In genomic region chr22:31630331-31631329, GRCh38 we compare ENCODE assay signal across 8 cellular contexts. TPM values are rescaled to one million over a fixed set of nuclear protein-coding genes. Genes with fewer than 3 reads are reported as not detected.
A peak's percentile ranks its signal among the peaks of the same experiment; 100 is the strongest.
DNase-seq lines count a peak whose midpoint lies in the region; TF ChIP-seq lines count a peak whose summit lies in the region.

No MANE protein-coding gene starts in this region.

- peak overlapping the region; percentile 59 to 87 (median 64) for H3K4me3 ChIP-seq in skin epidermis

- H3K36me3 Mint-ChIP-seq in MCF 10A (ENCODE audit: insufficient read depth, unreplicated experiment): peaks cover 57% of the 10 kb centered on the region

- H3K9me3 Mint-ChIP-seq in MCF 10A (ENCODE audit: unreplicated experiment): no peaks in the 10 kb centered on the region

- H3K27ac Mint-ChIP-seq in MCF 10A (ENCODE audit: low read depth, unreplicated experiment): no peak overlapping the region

- TF ChIP-seq CTCF in VCaP (conservative IDR thresholded peaks at IDR 0.05) (no peak), MCF 10A (IDR thresholded peaks at IDR 0.05; ENCODE audit: unreplicated experiment) (no peak)

- BruUV-seq in MCF 10A (replicated peaks; lab: Mats Ljungman, UMichigan): no TSS peak

- POLR2A ChIA-PET in HEK293T (lab: Yijun Ruan, JAX) (interaction anchor here (0.8 to 1.9 kb wide), 8 partner anchors 10 to 141 kb away, joined by 3 to 14 read pairs (median 4); partner anchors contain the start of genes EIF4ENIF1 and PISD), MCF 10A (lab: Yijun Ruan, JAX) (interaction anchor here (0.6 to 4.2 kb wide), 10 partner anchors 12 to 313 kb away, joined by 3 to 32 read pairs (median 6); partner anchors contain the start of gene PISD)

- CTCF ChIA-PET in HEK293T (lab: Yijun Ruan, JAX) (interaction anchor here (0.6 to 1.7 kb wide), 3 partner anchors 28 to 340 kb away, joined by 3 to 7 read pairs (median 3); no protein-coding TSS in a partner anchor), MCF 10A (lab: Yijun Ruan, JAX) (interaction anchor here (0.6 to 1.5 kb wide), 13 partner anchors 8 to 1429 kb away, joined by 3 to 7 read pairs (median 3); no protein-coding TSS in a partner anchor)

- peaks cover 19% of the 10 kb centered on the region for H3K4me1 Mint-ChIP-seq in MCF 10A (ENCODE audit: insufficient read depth, unreplicated experiment)

- intact Hi-C loops in MCF 10A (cut with micrococcal nuclease): loop anchor here (5.0 to 10.0 kb wide), 2 partner anchors 73 to 286 kb away; partner anchors contain the start of gene PATZ1

- peak overlapping the region; percentile 76 for H3K27ac ChIP-seq in VCaP
- H3K27ac ChIP-seq in skin epidermis: peak overlapping the region; percentile 77 to 95 (median 91)

- peak; percentile 89 for DNase-seq in ELR (ENCODE audit: low read depth)
- peak; percentile 76 for DNase-seq in HEK293T (ENCODE audit: extremely low spot score)
- DNase-seq in NCI-H146 treated with DMSO at 0.1 percent for 48 hours (lab: John Stamatoyannopoulos, UW; ENCODE audit: unreplicated experiment): peak; percentile 65
- peak; percentile 70 for DNase-seq in MCF 10A (ENCODE audit: unreplicated experiment)
- DNase-seq in iPS-NIHi11 (ENCODE audit: low spot score): peak; percentile 95
- no peak for DNase-seq in DMS114 treated with DMSO at 0.1 percent for 48 hours (lab: John Stamatoyannopoulos, UW; ENCODE audit: unreplicated experiment)

- no peaks in the 10 kb centered on the region for H3K27me3 Mint-ChIP-seq in MCF 10A (ENCODE audit: insufficient read depth, unreplicated experiment)

- peak overlapping the region; percentile 75 for H3K4me3 Mint-ChIP-seq in MCF 10A (ENCODE audit: unreplicated experiment)

TF ChIP-seq in HEK293T, 16 proteins besides CTCF, POLR2A, EP300 and RAD21:
- TF ChIP-seq BHLHE40 (IDR thresholded peaks at IDR 0.05; ENCODE audit: borderline replicate concordance) (no peak), SP1 (IDR thresholded peaks at IDR 0.05) (no peak), ZNF384 (IDR thresholded peaks at IDR 0.05) (no peak), LEF1 (IDR thresholded peaks at IDR 0.05; ENCODE audit: borderline replicate concordance) (no peak), CTBP1 (IDR thresholded peaks at IDR 0.05; ENCODE audit: borderline replicate concordance) (no peak), HDGF (IDR thresholded peaks at IDR 0.05; ENCODE audit: borderline replicate concordance) (0 out of 2 replicates have a peak, but pooled peaks have one; percentile 41)

RNA-seq across cellular contexts. Expression of gene PISD, which starts 31.4 kb away (rescaled TPM):
- 38.3 and 48.2 TPM in 2 replicates for total RNA-seq in MCF 10A (2022)
